1 cellular context compared by ENCODE assay signal in genomic region chr11:109132539-109132938, GRCh38.
TF ChIP-seq lines count a peak whose summit lies in the region.

No MANE protein-coding gene starts in this region.

TF ChIP-seq in GM23338, 12 proteins besides CTCF, POLR2A, EP300 and RAD21 (continued from another document):
- TF ChIP-seq, protein P1, sequence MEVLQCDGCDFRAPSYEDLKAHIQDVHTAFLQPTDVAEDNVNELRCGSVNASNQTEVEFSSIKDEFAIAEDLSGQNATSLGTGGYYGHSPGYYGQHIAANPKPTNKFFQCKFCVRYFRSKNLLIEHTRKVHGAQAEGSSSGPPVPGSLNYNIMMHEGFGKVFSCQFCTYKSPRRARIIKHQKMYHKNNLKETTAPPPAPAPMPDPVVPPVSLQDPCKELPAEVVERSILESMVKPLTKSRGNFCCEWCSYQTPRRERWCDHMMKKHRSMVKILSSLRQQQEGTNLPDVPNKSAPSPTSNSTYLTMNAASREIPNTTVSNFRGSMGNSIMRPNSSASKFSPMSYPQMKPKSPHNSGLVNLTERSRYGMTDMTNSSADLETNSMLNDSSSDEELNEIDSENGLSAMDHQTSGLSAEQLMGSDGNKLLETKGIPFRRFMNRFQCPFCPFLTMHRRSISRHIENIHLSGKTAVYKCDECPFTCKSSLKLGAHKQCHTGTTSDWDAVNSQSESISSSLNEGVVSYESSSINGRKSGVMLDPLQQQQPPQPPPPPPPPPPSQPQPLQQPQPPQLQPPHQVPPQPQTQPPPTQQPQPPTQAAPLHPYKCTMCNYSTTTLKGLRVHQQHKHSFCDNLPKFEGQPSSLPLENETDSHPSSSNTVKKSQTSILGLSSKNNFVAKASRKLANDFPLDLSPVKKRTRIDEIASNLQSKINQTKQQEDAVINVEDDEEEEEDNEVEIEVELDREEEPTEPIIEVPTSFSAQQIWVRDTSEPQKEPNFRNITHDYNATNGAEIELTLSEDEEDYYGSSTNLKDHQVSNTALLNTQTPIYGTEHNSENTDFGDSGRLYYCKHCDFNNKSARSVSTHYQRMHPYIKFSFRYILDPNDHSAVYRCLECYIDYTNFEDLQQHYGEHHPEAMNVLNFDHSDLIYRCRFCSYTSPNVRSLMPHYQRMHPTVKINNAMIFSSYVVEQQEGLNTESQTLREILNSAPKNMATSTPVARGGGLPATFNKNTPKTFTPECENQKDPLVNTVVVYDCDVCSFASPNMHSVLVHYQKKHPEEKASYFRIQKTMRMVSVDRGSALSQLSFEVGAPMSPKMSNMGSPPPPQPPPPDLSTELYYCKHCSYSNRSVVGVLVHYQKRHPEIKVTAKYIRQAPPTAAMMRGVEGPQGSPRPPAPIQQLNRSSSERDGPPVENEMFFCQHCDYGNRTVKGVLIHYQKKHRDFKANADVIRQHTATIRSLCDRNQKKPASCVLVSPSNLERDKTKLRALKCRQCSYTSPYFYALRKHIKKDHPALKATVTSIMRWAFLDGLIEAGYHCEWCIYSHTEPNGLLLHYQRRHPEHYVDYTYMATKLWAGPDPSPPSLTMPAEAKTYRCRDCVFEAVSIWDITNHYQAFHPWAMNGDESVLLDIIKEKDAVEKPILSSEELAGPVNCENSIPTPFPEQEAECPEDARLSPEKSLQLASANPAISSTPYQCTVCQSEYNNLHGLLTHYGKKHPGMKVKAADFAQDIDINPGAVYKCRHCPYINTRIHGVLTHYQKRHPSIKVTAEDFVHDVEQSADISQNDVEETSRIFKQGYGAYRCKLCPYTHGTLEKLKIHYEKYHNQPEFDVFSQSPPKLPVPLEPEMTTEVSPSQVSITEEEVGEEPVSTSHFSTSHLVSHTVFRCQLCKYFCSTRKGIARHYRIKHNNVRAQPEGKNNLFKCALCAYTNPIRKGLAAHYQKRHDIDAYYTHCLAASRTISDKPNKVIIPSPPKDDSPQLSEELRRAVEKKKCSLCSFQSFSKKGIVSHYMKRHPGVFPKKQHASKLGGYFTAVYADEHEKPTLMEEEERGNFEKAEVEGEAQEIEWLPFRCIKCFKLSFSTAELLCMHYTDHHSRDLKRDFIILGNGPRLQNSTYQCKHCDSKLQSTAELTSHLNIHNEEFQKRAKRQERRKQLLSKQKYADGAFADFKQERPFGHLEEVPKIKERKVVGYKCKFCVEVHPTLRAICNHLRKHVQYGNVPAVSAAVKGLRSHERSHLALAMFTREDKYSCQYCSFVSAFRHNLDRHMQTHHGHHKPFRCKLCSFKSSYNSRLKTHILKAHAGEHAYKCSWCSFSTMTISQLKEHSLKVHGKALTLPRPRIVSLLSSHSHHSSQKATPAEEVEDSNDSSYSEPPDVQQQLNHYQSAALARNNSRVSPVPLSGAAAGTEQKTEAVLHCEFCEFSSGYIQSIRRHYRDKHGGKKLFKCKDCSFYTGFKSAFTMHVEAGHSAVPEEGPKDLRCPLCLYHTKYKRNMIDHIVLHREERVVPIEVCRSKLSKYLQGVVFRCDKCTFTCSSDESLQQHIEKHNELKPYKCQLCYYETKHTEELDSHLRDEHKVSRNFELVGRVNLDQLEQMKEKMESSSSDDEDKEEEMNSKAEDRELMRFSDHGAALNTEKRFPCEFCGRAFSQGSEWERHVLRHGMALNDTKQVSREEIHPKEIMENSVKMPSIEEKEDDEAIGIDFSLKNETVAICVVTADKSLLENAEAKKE (CRISPR knock-in tag; IDR thresholded peaks at IDR 0.05): no peak
- TF ChIP-seq CREB1 (CRISPR knock-in tag; IDR thresholded peaks at IDR 0.05; ENCODE audit: low read depth): no peak
- TF ChIP-seq ETS1 (IDR thresholded peaks at IDR 0.05): no peak
